8 cellular contexts compared by ENCODE assay signal in genomic region chr21:46285761-46286667, GRCh38. TPM values are rescaled to one million over a fixed set of nuclear protein-coding genes. Genes with fewer than 3 reads are reported as not detected.
DNase-seq lines count a peak whose midpoint lies in the region; ATAC-seq and TF ChIP-seq lines count a peak whose summit lies in the region.

YBEY (plus strand) TSS chr21:46286342; CDS start chr21:46286914, 572 bp downstream.

- no peak within 1 kb of the TSS for H3K4ac ChIP-seq in mesendoderm (ENCODE audit: low read depth, low read length)

- peak within 1 kb of the TSS; percentile 70 for H2BK5ac ChIP-seq in mesendoderm (ENCODE audit: low read length)

- no peaks in the 10 kb centered on the region for H3K9me3 Mint-ChIP-seq in effector memory CD8-positive, alpha-beta T cell

- peak within 1 kb of the TSS; percentile 89 to 99 for H3K4me3 Mint-ChIP-seq in effector memory CD8-positive, alpha-beta T cell

- peaks cover 38% of the 10 kb centered on the region for H3K79me2 ChIP-seq in mesendoderm (ENCODE audit: control insufficient read depth, insufficient read depth, low read length)

- peaks cover under 1% of the 10 kb centered on the region for H3K36me3 ChIP-seq in mesendoderm (ENCODE audit: control insufficient read depth, insufficient read depth, low read length)

- H3K4me1 Mint-ChIP-seq in effector memory CD8-positive, alpha-beta T cell (ENCODE audit: low read depth in 2 of 2), result peaks cover 27 to 43% of the 10 kb centered on the region in 2 donors

- H3K27ac Mint-ChIP-seq in effector memory CD8-positive, alpha-beta T cell, result peak within 1 kb of the TSS; percentile 96

- no peak within 1 kb of the TSS for H2AK5ac ChIP-seq in mesendoderm (ENCODE audit: low read length)

- peak within 1 kb of the TSS; percentile 91 for H3K18ac ChIP-seq in mesendoderm (ENCODE audit: low read length)

- no peak within 1 kb of the TSS for H2BK15ac ChIP-seq in mesendoderm (replicated peaks; ENCODE audit: low read depth)

- H3K36me3 Mint-ChIP-seq in effector memory CD8-positive, alpha-beta T cell (ENCODE audit: insufficient read depth), result peaks cover 39% of the 10 kb centered on the region

- H2BK120ac ChIP-seq in mesendoderm (ENCODE audit: low read depth, low read length), result no peak within 1 kb of the TSS

- H3K56ac ChIP-seq in mesendoderm (ENCODE audit: low read length), result peak within 1 kb of the TSS; percentile 98

- peak within 1 kb of the TSS; percentile 85 for H3K4me3 ChIP-seq in mesendoderm (ENCODE audit: low read length)

- peaks cover 7% of the 10 kb centered on the region for H3K79me1 ChIP-seq in mesendoderm (ENCODE audit: low read length)

- no peaks in the 10 kb centered on the region for H3K27me3 ChIP-seq in mesendoderm (ENCODE audit: insufficient read depth, low read length, poor library complexity)

- peak within 1 kb of the TSS; percentile 89 for H3K23ac ChIP-seq in mesendoderm (ENCODE audit: low read length)

- H3K4me1 ChIP-seq in mesendoderm (ENCODE audit: control insufficient read depth, low read depth, low read length), result peaks cover 6% of the 10 kb centered on the region

- peak within 1 kb of the TSS; percentile 87 for H3K4me2 ChIP-seq in mesendoderm (ENCODE audit: low read length)

- TF ChIP-seq CTCF in GM20000 (IDR thresholded peaks at IDR 0.05; ENCODE audit: extremely low read depth, missing control alignments), result peak; percentile 17

- no peak within 1 kb of the TSS for H4K5ac ChIP-seq in mesendoderm (ENCODE audit: low read length)

- peak within 1 kb of the TSS; percentile 96 for H3K9ac ChIP-seq in mesendoderm (ENCODE audit: low read length)

- no peak within 1 kb of the TSS for H4K8ac ChIP-seq in mesendoderm (ENCODE audit: low read depth, low read length)

- WGBS in mesendoderm (ENCODE audit: extremely low coverage, insufficient coverage, low lambda C conversion rate), result no CpG with 5 or more reads among the region's 108 CpGs

- peak; percentile 87 for ATAC-seq in effector memory CD8-positive, alpha-beta T cell (replicated peaks)

- peak within 1 kb of the TSS; percentile 96 for H3K27ac ChIP-seq in mesendoderm (ENCODE audit: low read depth, low read length)

- no peaks in the 10 kb centered on the region for H3K27me3 Mint-ChIP-seq in effector memory CD8-positive, alpha-beta T cell

- DNase-seq in COR-L47 (lab: John Stamatoyannopoulos, UW), result peak; percentile 90
- peak; percentile 99 for DNase-seq in GM20000 (ENCODE audit: low spot score)
- peak; percentile 90 for DNase-seq in HT1080 (ENCODE audit: low read depth)
- DNase-seq in NOMO-1 treated with DMSO at 0.1 percent for 48 hours (lab: John Stamatoyannopoulos, UW; ENCODE audit: unreplicated experiment), result peak; percentile 76
- peak; percentile 63 to 84 (median 76) for DNase-seq in activated CD8-positive, alpha-beta memory T cell treated with anti-CD3 and anti-CD28 coated beads for 48 hours (ENCODE audit: low read depth in 2 of 3, low spot score in 2 of 3)
- peak; percentile 75 to 78 (median 76) for DNase-seq in effector memory CD8-positive, alpha-beta T cell
- DNase-seq in mesendoderm, result peak; percentile 96
- peak; percentile 76 for DNase-seq in stimulated activated CD8-positive, alpha-beta memory T cell treated with anti-CD3 and anti-CD28 coated beads, Interleukin-12 subunit alpha, Interleukin-12 subunit beta, amount 100 ng/mL, for 4 hours (ENCODE audit: low read depth)

RNA-seq across cellular contexts. Expression of gene YBEY, which starts in this region (rescaled TPM):
- total RNA-seq in HT1080 (2014; rRNA removed; shearing (Covaris generic)), result 37.7 and 38.2 TPM in 2 replicates
- polyA plus RNA-seq in HT1080 (2015; cell fraction: cytosol; rRNA removed), result 30.7 and 33.5 TPM in 2 replicates
- 19.6 and 24.2 TPM in 2 replicates for polyA plus RNA-seq in HT1080 (2015; cell fraction: nucleus; rRNA removed)
- polyA plus RNA-seq in mesendoderm (2013, experiment 1 of 2), result 16.0 TPM
- polyA plus RNA-seq in mesendoderm (2013, experiment 2 of 2), result 16.8 TPM

Comparison
In these comparisons a context has a peak if more than half of its experiments do, and no peak if none do; other contexts are left out.
1. Peak in every context shown above with its lines: DNase-seq, ATAC-seq, H3K4me3 ChIP-seq and H3K27ac ChIP-seq.